1 cellular context compared by ENCODE assay signal in genomic region chr12:27319394-27319793, GRCh38.
TF ChIP-seq lines count a peak whose summit lies in the region.

No MANE protein-coding gene starts in this region.

TF ChIP-seq in GM23338, 12 proteins besides CTCF, POLR2A, EP300 and RAD21 (continued from another document):
- no peak for TF ChIP-seq ZNF462 (CRISPR knock-in tag; IDR thresholded peaks at IDR 0.05)
- TF ChIP-seq CREB1 (CRISPR knock-in tag; IDR thresholded peaks at IDR 0.05; ENCODE audit: low read depth) = no peak
- no peak for TF ChIP-seq POLR2AphosphoS5 (IDR thresholded peaks at IDR 0.05; ENCODE audit: low read depth)
- TF ChIP-seq EZH2 (IDR thresholded peaks at IDR 0.05; ENCODE audit: low read depth, unreplicated experiment) = no peak
- no peak for TF ChIP-seq STAT1 (IDR thresholded peaks at IDR 0.05; ENCODE audit: unreplicated experiment)
- no peak for TF ChIP-seq ZNF331 (CRISPR knock-in tag; IDR thresholded peaks at IDR 0.05; ENCODE audit: low read depth)
- TF ChIP-seq ETS1 (IDR thresholded peaks at IDR 0.05) = no peak
- TF ChIP-seq EZH2phosphoT487 (IDR thresholded peaks at IDR 0.05; ENCODE audit: unreplicated experiment) = no peak
